ENCODE assay signal across 32 cellular contexts in genomic region chr9:70451765-70452164, GRCh38. TPM values are rescaled to one million over a fixed set of nuclear protein-coding genes. Genes with fewer than 3 reads are reported as not detected.
"Had no signal": no experiment of that assay in that cellular context is flagged by ENCODE, and none has a peak within 500 bp of the region (broad histone marks: within the 10 kb centered on the region; RNA-seq: fewer than 3 reads in every experiment).

No MANE protein-coding gene starts in this region.

- H3K36me3 ChIP-seq: cardiac muscle cell, Peyer's patch, SJCRH30, WERI-Rb-1 had no signal

- H3K27me3 ChIP-seq: cardiac muscle cell, Peyer's patch, SJCRH30 had no signal

- H3K4me2 ChIP-seq: KMS-11 had no signal

- H3K9me3 ChIP-seq: Peyer's patch, SJCRH30 had no signal

- H3K4me1 ChIP-seq: Peyer's patch, SJCRH30 had no signal

- DNase-seq: activated CD4-positive, alpha-beta memory T cell treated with anti-CD3 and anti-CD28 coated beads, Interleukin-2, amount 10 ng/mL, durations not matched to agents 7 days and 5 days; activated CD4-positive, alpha-beta T cell treated with anti-CD3 and anti-CD28 coated beads for 1 hour; activated CD4-positive, alpha-beta T cell treated with anti-CD3 and anti-CD28 coated beads for 48 hours; activated CD4-positive, CD25-positive, alpha-beta regulatory T cell; activated CD8-positive, alpha-beta memory T cell treated with anti-CD3 and anti-CD28 coated beads for 24 hours; activated CD8-positive, alpha-beta memory T cell treated with anti-CD3 and anti-CD28 coated beads, Interleukin-2, amount 10 ng/mL, durations not matched to agents 7 days and 5 days; activated CD8-positive, alpha-beta memory T cell treated with anti-CD3 and anti-CD28 coated beads, Interleukin-2, amount 50 U/mL, for 48 hours; activated effector memory CD4-positive, alpha-beta T cell treated with Interleukin-2 at 50 U/mL for 16 hours; activated naive CD4-positive, alpha-beta T cell treated with anti-CD3 and anti-CD28 coated beads, Interleukin-2, amount 10 ng/mL, durations not matched to agents 7 days and 5 days; activated naive CD8-positive, alpha-beta T cell treated with anti-CD3 and anti-CD28 coated beads, Interleukin-2, amount 50 U/mL, for 24 hours; activated T-cell treated with anti-CD3 and anti-CD28 coated beads, Interleukin-2, amount 50 U/mL, for 48 hours; amniotic stem cell; aorta; MM.1S; MV-4-11; NCI-H1092; NCI-H1436 treated with DMSO at 0.1 percent for 48 hours; NCI-H1694 treated with DMSO at 0.1 percent for 48 hours; NCI-H2029; NCI-H510A; NCI-H526; NCI-H748 treated with DMSO at 0.1 percent for 48 hours; NK-92 treated with Interleukin-12 subunit alpha and Interleukin-12 subunit beta, amount 100 ng/mL, for 24 hours; PC-3; Peyer's patch; RPMI8226; SJCRH30; T1000; WERI-Rb-1 had no signal

- H3K4me3 ChIP-seq: cardiac muscle cell, Peyer's patch, SJCRH30, SK-N-MC had no signal

- ATAC-seq: activated CD8-positive, alpha-beta memory T cell treated with anti-CD3 and anti-CD28 coated beads, Interleukin-2, amount 10 ng/mL, durations not matched to agents 7 days and 5 days; activated naive CD8-positive, alpha-beta T cell treated with anti-CD3 and anti-CD28 coated beads, Interleukin-2, amount 50 U/mL, for 24 hours; PC-3 had no signal

- H3K27ac ChIP-seq: cardiac muscle cell, KMS-11, Peyer's patch, SJCRH30, SK-N-MC, WERI-Rb-1 had no signal

RNA-seq across cellular contexts. Expression of gene KLF9, which starts 37.3 kb away (rescaled TPM):
- polyA plus RNA-seq: cardiac muscle cell had no signal
